In the genomic region with DNA sequence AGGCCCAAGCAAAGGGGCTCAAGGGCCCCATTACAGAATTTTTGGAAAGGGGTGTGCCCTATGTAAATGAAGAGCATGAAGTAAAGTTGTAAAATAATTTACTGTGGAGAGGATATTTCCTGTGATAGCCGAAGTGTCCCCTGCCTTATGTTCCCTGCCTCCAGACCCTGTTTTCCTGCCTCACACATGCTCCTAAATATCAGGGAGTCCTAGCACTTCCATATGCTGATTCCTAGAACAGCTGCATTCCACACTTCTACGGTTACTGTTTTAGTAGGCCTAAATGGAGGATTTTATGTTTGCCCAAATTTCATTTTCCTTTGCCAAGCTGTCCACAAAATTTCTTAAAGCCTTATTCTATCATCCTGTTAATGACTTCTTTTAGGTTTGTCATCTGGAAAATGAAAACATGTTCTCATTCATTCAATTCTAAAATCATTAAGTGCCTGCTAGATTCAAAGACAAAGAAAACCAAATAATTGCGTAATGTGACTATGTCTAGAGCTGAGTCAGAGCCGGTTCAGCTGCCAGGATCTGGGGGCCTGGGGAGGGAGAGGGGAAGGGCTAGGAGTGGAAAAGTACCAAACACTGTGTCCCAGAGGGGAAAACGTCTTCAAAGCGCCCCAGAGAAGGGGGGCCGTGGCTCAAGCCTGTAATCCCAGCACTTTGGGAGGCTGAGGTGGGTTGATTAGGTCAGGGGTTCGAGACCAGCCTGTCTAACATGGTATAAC, we compare ENCODE assay signal across 1 cellular context.
TF ChIP-seq lines count a peak whose summit lies in the region.

No MANE protein-coding gene starts in this region.

TF ChIP-seq in HepG2, 621 proteins besides CTCF, POLR2A, EP300 and RAD21 (continued from another document and continues in another):
- TF ChIP-seq, protein P1, sequence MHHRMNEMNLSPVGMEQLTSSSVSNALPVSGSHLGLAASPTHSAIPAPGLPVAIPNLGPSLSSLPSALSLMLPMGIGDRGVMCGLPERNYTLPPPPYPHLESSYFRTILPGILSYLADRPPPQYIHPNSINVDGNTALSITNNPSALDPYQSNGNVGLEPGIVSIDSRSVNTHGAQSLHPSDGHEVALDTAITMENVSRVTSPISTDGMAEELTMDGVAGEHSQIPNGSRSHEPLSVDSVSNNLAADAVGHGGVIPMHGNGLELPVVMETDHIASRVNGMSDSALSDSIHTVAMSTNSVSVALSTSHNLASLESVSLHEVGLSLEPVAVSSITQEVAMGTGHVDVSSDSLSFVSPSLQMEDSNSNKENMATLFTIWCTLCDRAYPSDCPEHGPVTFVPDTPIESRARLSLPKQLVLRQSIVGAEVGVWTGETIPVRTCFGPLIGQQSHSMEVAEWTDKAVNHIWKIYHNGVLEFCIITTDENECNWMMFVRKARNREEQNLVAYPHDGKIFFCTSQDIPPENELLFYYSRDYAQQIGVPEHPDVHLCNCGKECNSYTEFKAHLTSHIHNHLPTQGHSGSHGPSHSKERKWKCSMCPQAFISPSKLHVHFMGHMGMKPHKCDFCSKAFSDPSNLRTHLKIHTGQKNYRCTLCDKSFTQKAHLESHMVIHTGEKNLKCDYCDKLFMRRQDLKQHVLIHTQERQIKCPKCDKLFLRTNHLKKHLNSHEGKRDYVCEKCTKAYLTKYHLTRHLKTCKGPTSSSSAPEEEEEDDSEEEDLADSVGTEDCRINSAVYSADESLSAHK (CRISPR knock-in tag; IDR thresholded peaks at IDR 0.05; ENCODE audit: borderline replicate concordance), result no peak
- TF ChIP-seq TBL1XR1 (IDR thresholded peaks at IDR 0.05; ENCODE audit: borderline replicate concordance, low read length, partially characterized antibody) (no peak), PPARG (CRISPR knock-in tag; conservative IDR thresholded peaks at IDR 0.05) (peak; percentile 53), ZBTB7B (CRISPR knock-in tag; IDR thresholded peaks at IDR 0.05) (peak; percentile 46; the same call in 1 of the 2 replicates), NFE2L1 (CRISPR knock-in tag; IDR thresholded peaks at IDR 0.05; ENCODE audit: borderline replicate concordance) (no peak), RFX1 (IDR thresholded peaks at IDR 0.05) (no peak), ZNF878 (CRISPR knock-in tag; IDR thresholded peaks at IDR 0.05) (peak; percentile 37; the same call in 1 of the 2 replicates), ZNF879 (CRISPR knock-in tag; IDR thresholded peaks at IDR 0.05) (no peak), ZNF614 (CRISPR knock-in tag; IDR thresholded peaks at IDR 0.05; ENCODE audit: borderline replicate concordance) (0 out of 2 replicates have a peak, but pooled peaks have one; percentile 43), GATAD1 (CRISPR knock-in tag; IDR thresholded peaks at IDR 0.05) (no peak), SALL2 (CRISPR knock-in tag; IDR thresholded peaks at IDR 0.05) (no peak), HNF4A (CRISPR knock-in tag; IDR thresholded peaks at IDR 0.05) (0 out of 2 replicates have a peak, but pooled peaks have one; percentile 20), ZNF124 (CRISPR knock-in tag; IDR thresholded peaks at IDR 0.05) (peak; percentile 54; the same call in 1 of the 2 replicates), HOXA3 (CRISPR knock-in tag; IDR thresholded peaks at IDR 0.05) (peak; percentile 29; the same call in 1 of the 2 replicates), ZC3H4 (CRISPR knock-in tag; IDR thresholded peaks at IDR 0.05; ENCODE audit: borderline replicate concordance) (no peak), GLI4 (CRISPR knock-in tag; IDR thresholded peaks at IDR 0.05; ENCODE audit: borderline replicate concordance) (no peak), ZBTB20 (CRISPR knock-in tag; IDR thresholded peaks at IDR 0.05; ENCODE audit: borderline replicate concordance, low read depth) (0 out of 2 replicates have a peak, but pooled peaks have one; percentile 51), CREB1 (IDR thresholded peaks at IDR 0.05) (no peak), CREB1 (CRISPR knock-in tag; IDR thresholded peaks at IDR 0.05) (peak; percentile 52; the same call in 1 of the 2 replicates), SMAD3 (CRISPR knock-in tag; IDR thresholded peaks at IDR 0.05) (0 out of 2 replicates have a peak, but pooled peaks have one; percentile 39), SKI (IDR thresholded peaks at IDR 0.05; ENCODE audit: partially characterized antibody) (peak; percentile 50), ZFX (CRISPR knock-in tag; IDR thresholded peaks at IDR 0.05; ENCODE audit: low read depth) (peak; percentile 29; the same call in 1 of the 2 replicates), ZKSCAN5 (CRISPR knock-in tag; IDR thresholded peaks at IDR 0.05) (no peak), ZNF17 (CRISPR knock-in tag; IDR thresholded peaks at IDR 0.05) (no peak), ISL2 (CRISPR knock-in tag; IDR thresholded peaks at IDR 0.05) (no peak), AGO2 (optimal IDR thresholded peaks at IDR 0.05; ENCODE audit: low read depth, low read length) (no peak), KDM5B (CRISPR knock-in tag; IDR thresholded peaks at IDR 0.05; ENCODE audit: borderline replicate concordance) (no peak), KDM1A (CRISPR knock-in tag; IDR thresholded peaks at IDR 0.05) (0 out of 2 replicates have a peak, but pooled peaks have one; percentile 19), DNMT1 (CRISPR knock-in tag; IDR thresholded peaks at IDR 0.05) (no peak), MIXL1 (CRISPR knock-in tag; IDR thresholded peaks at IDR 0.05) (peak; percentile 51; the same call in 1 of the 2 replicates), DMAP1 (CRISPR knock-in tag; IDR thresholded peaks at IDR 0.05) (no peak), ZNF629 (CRISPR knock-in tag; conservative IDR thresholded peaks at IDR 0.05) (no peak), PHF21A (CRISPR knock-in tag; IDR thresholded peaks at IDR 0.05) (peak; percentile 53; the same call in 1 of the 2 replicates), TCF12 (IDR thresholded peaks at IDR 0.05) (no peak), TCF12 (CRISPR knock-in tag; IDR thresholded peaks at IDR 0.05) (no peak)
- TF ChIP-seq, protein P2, sequence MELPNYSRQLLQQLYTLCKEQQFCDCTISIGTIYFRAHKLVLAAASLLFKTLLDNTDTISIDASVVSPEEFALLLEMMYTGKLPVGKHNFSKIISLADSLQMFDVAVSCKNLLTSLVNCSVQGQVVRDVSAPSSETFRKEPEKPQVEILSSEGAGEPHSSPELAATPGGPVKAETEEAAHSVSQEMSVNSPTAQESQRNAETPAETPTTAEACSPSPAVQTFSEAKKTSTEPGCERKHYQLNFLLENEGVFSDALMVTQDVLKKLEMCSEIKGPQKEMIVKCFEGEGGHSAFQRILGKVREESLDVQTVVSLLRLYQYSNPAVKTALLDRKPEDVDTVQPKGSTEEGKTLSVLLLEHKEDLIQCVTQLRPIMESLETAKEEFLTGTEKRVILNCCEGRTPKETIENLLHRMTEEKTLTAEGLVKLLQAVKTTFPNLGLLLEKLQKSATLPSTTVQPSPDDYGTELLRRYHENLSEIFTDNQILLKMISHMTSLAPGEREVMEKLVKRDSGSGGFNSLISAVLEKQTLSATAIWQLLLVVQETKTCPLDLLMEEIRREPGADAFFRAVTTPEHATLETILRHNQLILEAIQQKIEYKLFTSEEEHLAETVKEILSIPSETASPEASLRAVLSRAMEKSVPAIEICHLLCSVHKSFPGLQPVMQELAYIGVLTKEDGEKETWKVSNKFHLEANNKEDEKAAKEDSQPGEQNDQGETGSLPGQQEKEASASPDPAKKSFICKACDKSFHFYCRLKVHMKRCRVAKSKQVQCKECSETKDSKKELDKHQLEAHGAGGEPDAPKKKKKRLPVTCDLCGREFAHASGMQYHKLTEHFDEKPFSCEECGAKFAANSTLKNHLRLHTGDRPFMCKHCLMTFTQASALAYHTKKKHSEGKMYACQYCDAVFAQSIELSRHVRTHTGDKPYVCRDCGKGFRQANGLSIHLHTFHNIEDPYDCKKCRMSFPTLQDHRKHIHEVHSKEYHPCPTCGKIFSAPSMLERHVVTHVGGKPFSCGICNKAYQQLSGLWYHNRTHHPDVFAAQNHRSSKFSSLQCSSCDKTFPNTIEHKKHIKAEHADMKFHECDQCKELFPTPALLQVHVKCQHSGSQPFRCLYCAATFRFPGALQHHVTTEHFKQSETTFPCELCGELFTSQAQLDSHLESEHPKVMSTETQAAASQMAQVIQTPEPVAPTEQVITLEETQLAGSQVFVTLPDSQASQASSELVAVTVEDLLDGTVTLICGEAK (IDR thresholded peaks at IDR 0.05), result no peak
- TF ChIP-seq, protein P2 (CRISPR knock-in tag; IDR thresholded peaks at IDR 0.05), result peak; percentile 27; the same call in 1 of the 2 replicates
- TF ChIP-seq, protein P3, sequence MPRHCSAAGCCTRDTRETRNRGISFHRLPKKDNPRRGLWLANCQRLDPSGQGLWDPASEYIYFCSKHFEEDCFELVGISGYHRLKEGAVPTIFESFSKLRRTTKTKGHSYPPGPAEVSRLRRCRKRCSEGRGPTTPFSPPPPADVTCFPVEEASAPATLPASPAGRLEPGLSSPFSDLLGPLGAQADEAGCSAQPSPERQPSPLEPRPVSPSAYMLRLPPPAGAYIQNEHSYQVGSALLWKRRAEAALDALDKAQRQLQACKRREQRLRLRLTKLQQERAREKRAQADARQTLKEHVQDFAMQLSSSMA (CRISPR knock-in tag; IDR thresholded peaks at IDR 0.05), result no peak
- TF ChIP-seq, protein P4, sequence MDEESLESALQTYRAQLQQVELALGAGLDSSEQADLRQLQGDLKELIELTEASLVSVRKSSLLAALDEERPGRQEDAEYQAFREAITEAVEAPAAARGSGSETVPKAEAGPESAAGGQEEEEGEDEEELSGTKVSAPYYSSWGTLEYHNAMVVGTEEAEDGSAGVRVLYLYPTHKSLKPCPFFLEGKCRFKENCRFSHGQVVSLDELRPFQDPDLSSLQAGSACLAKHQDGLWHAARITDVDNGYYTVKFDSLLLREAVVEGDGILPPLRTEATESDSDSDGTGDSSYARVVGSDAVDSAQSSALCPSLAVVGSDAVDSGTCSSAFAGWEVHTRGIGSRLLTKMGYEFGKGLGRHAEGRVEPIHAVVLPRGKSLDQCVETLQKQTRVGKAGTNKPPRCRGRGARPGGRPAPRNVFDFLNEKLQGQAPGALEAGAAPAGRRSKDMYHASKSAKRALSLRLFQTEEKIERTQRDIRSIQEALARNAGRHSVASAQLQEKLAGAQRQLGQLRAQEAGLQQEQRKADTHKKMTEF (CRISPR knock-in tag; IDR thresholded peaks at IDR 0.05), result peak; percentile 67; the same call in 1 of the 2 replicates
- TF ChIP-seq, protein P5, sequence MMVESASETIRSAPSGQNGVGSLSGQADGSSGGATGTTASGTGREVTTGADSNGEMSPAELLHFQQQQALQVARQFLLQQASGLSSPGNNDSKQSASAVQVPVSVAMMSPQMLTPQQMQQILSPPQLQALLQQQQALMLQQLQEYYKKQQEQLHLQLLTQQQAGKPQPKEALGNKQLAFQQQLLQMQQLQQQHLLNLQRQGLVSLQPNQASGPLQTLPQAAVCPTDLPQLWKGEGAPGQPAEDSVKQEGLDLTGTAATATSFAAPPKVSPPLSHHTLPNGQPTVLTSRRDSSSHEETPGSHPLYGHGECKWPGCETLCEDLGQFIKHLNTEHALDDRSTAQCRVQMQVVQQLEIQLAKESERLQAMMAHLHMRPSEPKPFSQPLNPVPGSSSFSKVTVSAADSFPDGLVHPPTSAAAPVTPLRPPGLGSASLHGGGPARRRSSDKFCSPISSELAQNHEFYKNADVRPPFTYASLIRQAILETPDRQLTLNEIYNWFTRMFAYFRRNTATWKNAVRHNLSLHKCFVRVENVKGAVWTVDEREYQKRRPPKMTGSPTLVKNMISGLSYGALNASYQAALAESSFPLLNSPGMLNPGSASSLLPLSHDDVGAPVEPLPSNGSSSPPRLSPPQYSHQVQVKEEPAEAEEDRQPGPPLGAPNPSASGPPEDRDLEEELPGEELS (CRISPR knock-in tag; IDR thresholded peaks at IDR 0.05), result peak; percentile 61; the same call in 1 of the 2 replicates
- TF ChIP-seq, protein P6, sequence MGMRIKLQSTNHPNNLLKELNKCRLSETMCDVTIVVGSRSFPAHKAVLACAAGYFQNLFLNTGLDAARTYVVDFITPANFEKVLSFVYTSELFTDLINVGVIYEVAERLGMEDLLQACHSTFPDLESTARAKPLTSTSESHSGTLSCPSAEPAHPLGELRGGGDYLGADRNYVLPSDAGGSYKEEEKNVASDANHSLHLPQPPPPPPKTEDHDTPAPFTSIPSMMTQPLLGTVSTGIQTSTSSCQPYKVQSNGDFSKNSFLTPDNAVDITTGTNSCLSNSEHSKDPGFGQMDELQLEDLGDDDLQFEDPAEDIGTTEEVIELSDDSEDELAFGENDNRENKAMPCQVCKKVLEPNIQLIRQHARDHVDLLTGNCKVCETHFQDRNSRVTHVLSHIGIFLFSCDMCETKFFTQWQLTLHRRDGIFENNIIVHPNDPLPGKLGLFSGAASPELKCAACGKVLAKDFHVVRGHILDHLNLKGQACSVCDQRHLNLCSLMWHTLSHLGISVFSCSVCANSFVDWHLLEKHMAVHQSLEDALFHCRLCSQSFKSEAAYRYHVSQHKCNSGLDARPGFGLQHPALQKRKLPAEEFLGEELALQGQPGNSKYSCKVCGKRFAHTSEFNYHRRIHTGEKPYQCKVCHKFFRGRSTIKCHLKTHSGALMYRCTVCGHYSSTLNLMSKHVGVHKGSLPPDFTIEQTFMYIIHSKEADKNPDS (CRISPR knock-in tag; IDR thresholded peaks at IDR 0.05), result no peak
